5 cellular contexts compared by ENCODE assay signal in genomic region chr1:223518553-223518952, GRCh38.
DNase-seq lines count a peak whose midpoint lies in the region; TF ChIP-seq lines count a peak whose summit lies in the region.
"Not testable (repeated sequence)": the region's sequence is repeated elsewhere in the genome, so short reads cannot be mapped to it uniquely, and the experiment has no call there.

No MANE protein-coding gene starts in this region.

- intact Hi-C loops in activated naive CD4-positive, alpha-beta T cell treated with anti-CD3 and anti-CD28 coated beads for 36 hours (cut with micrococcal nuclease): loop anchor here (5.0 kb wide), 1 partner anchor 116 kb away; no protein-coding TSS in a partner anchor

- H3K27ac Mint-ChIP-seq in activated naive CD4-positive, alpha-beta T cell treated with anti-CD3 and anti-CD28 coated beads for 36 hours: peak overlapping the region; percentile 34

- not testable (repeated sequence) for H3K4me1 ChIP-seq in HEK293 (ENCODE audit: control insufficient read depth, insufficient read depth, low read length)

- H3K4me3 Mint-ChIP-seq in activated naive CD4-positive, alpha-beta T cell treated with anti-CD3 and anti-CD28 coated beads for 36 hours: not testable (repeated sequence)

- not testable (repeated sequence) for H3K9me3 ChIP-seq in HEK293 (ENCODE audit: control insufficient read depth, insufficient read depth, low read depth, low read length)

- not testable (repeated sequence) for H3K27ac ChIP-seq in HEK293 (ENCODE audit: extremely low read depth, low read depth, low read length)
- H3K27ac ChIP-seq in VCaP: peak overlapping the region; percentile 53

- not testable (repeated sequence) for H3K27me3 Mint-ChIP-seq in activated naive CD4-positive, alpha-beta T cell treated with anti-CD3 and anti-CD28 coated beads for 36 hours (ENCODE audit: low read depth)

- H3K4me1 Mint-ChIP-seq in activated naive CD4-positive, alpha-beta T cell treated with anti-CD3 and anti-CD28 coated beads for 36 hours (ENCODE audit: low read depth): peaks cover 32% of the 10 kb centered on the region

- not testable (repeated sequence) for TF ChIP-seq CTCF in HEK293 (tag by site-specific recombination; IDR thresholded peaks at IDR 0.05); LNCaP clone FGC (IDR thresholded peaks at IDR 0.05; ENCODE audit: control insufficient read depth, extremely low read depth, insufficient read depth); VCaP (conservative IDR thresholded peaks at IDR 0.05)

- not testable (repeated sequence) for H3K36me3 ChIP-seq in HEK293 (ENCODE audit: control insufficient read depth in 2 of 2, insufficient read depth in 1 of 2, low read length in 2 of 2)

- POLR2A ChIA-PET in HEK293 (lab: Yijun Ruan, JAX): not testable (repeated sequence)

- H3K4me3 ChIP-seq in HEK293 (ENCODE audit: low read depth, low read length); LNCaP clone FGC (ENCODE audit: low read depth, low read length): not testable (repeated sequence)

- CTCF ChIA-PET in HEK293 (lab: Yijun Ruan, JAX); activated naive CD4-positive, alpha-beta T cell treated with anti-CD3 and anti-CD28 coated beads for 36 hours (lab: Charles Lee): not testable (repeated sequence)

- not testable (repeated sequence) for H3K9me3 Mint-ChIP-seq in activated naive CD4-positive, alpha-beta T cell treated with anti-CD3 and anti-CD28 coated beads for 36 hours

- H3K36me3 Mint-ChIP-seq in activated naive CD4-positive, alpha-beta T cell treated with anti-CD3 and anti-CD28 coated beads for 36 hours (ENCODE audit: low read depth): not testable (repeated sequence)

- DNase-seq in LNCaP clone FGC (ENCODE audit: low read depth) (peak; percentile 68), NCI-H748 (lab: John Stamatoyannopoulos, UW; ENCODE audit: unreplicated experiment) (peak; percentile 3)
- DNase-seq in activated naive CD4-positive, alpha-beta T cell treated with anti-CD3 and anti-CD28 coated beads for 36 hours: not testable (repeated sequence)

TF ChIP-seq in HEK293, 187 proteins besides CTCF, POLR2A, EP300 and RAD21 (continues in another document):
- TF ChIP-seq ZNF341 (tag by site-specific recombination; IDR thresholded peaks at IDR 0.05; ENCODE audit: low read depth) (peak; percentile 11; the same call in 1 of the 2 replicates), GLIS1 (tag by site-specific recombination; IDR thresholded peaks at IDR 0.05) (peak; percentile 71), FEZF1 (tag by site-specific recombination; IDR thresholded peaks at IDR 0.05) (peak; percentile 96), BCL11A (tag by site-specific recombination; IDR thresholded peaks at IDR 0.05; ENCODE audit: low read depth) (peak; percentile 68), BCL11B (tag by site-specific recombination; IDR thresholded peaks at IDR 0.05; ENCODE audit: low read depth) (0 out of 2 replicates have a peak, but pooled peaks have one; percentile 36), OSR2 (tag by site-specific recombination; IDR thresholded peaks at IDR 0.05) (peak; percentile 85), ZBTB8A (tag by site-specific recombination; IDR thresholded peaks at IDR 0.05) (peak; percentile 21; the same call in 1 of the 2 replicates), ZNF146 (tag by site-specific recombination; IDR thresholded peaks at IDR 0.05) (0 out of 2 replicates have a peak, but pooled peaks have one; percentile 20), ZNF843 (tag by site-specific recombination; IDR thresholded peaks at IDR 0.05) (peak; percentile 93), WT1 (tag by site-specific recombination; IDR thresholded peaks at IDR 0.05) (peak; percentile 93), ZNF610 (tag by site-specific recombination; IDR thresholded peaks at IDR 0.05; ENCODE audit: borderline replicate concordance) (0 out of 2 replicates have a peak, but pooled peaks have one; percentile 19), OVOL3 (tag by site-specific recombination; IDR thresholded peaks at IDR 0.05) (peak; percentile 96), ZNF580 (tag by site-specific recombination; IDR thresholded peaks at IDR 0.05) (peak; percentile 41), EGR2 (tag by site-specific recombination; IDR thresholded peaks at IDR 0.05; ENCODE audit: low read depth) (0 out of 2 replicates have a peak, but pooled peaks have one; percentile 21), ZXDB (tag by site-specific recombination; IDR thresholded peaks at IDR 0.05) (peak; percentile 78), ZNF677 (tag by site-specific recombination; IDR thresholded peaks at IDR 0.05) (0 out of 2 replicates have a peak, but pooled peaks have one; percentile 8), KLF8 (tag by site-specific recombination; IDR thresholded peaks at IDR 0.05) (0 out of 2 replicates have a peak, but pooled peaks have one; percentile 30), ZNF629 (tag by site-specific recombination; IDR thresholded peaks at IDR 0.05) (0 out of 2 replicates have a peak, but pooled peaks have one; percentile 13), ZNF596 (tag by site-specific recombination; IDR thresholded peaks at IDR 0.05) (0 out of 2 replicates have a peak, but pooled peaks have one; percentile 7), ZFHX2 (tag by site-specific recombination; conservative IDR thresholded peaks at IDR 0.05) (0 out of 2 replicates have a peak, but pooled peaks have one; percentile 27), SCRT1 (tag by site-specific recombination; IDR thresholded peaks at IDR 0.05; ENCODE audit: borderline replicate concordance) (peak; percentile 80), ZNF501 (tag by site-specific recombination; IDR thresholded peaks at IDR 0.05) (0 out of 2 replicates have a peak, but pooled peaks have one; percentile 45), KLF1 (tag by site-specific recombination; IDR thresholded peaks at IDR 0.05) (peak; percentile 41), TSHZ1 (tag by site-specific recombination; IDR thresholded peaks at IDR 0.05; ENCODE audit: borderline replicate concordance) (peak; percentile 89), ZSCAN30 (tag by site-specific recombination; IDR thresholded peaks at IDR 0.05) (peak; percentile 32; the same call in 1 of the 2 replicates)
- TF ChIP-seq, protein P1, sequence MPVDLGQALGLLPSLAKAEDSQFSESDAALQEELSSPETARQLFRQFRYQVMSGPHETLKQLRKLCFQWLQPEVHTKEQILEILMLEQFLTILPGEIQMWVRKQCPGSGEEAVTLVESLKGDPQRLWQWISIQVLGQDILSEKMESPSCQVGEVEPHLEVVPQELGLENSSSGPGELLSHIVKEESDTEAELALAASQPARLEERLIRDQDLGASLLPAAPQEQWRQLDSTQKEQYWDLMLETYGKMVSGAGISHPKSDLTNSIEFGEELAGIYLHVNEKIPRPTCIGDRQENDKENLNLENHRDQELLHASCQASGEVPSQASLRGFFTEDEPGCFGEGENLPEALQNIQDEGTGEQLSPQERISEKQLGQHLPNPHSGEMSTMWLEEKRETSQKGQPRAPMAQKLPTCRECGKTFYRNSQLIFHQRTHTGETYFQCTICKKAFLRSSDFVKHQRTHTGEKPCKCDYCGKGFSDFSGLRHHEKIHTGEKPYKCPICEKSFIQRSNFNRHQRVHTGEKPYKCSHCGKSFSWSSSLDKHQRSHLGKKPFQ (tag by site-specific recombination; IDR thresholded peaks at IDR 0.05): peak; percentile 51; the same call in 1 of the 2 replicates
- TF ChIP-seq, protein P2, sequence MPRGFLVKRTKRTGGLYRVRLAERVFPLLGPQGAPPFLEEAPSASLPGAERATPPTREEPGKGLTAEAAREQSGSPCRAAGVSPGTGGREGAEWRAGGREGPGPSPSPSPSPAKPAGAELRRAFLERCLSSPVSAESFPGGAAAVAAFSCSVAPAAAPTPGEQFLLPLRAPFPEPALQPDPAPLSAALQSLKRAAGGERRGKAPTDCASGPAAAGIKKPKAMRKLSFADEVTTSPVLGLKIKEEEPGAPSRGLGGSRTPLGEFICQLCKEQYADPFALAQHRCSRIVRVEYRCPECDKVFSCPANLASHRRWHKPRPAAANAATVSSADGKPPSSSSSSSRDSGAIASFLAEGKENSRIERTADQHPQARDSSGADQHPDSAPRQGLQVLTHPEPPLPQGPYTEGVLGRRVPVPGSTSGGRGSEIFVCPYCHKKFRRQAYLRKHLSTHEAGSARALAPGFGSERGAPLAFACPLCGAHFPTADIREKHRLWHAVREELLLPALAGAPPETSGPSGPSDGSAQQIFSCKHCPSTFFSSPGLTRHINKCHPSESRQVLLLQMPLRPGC (tag by site-specific recombination; IDR thresholded peaks at IDR 0.05): peak; percentile 66; the same call in 1 of the 2 replicates
